In the genomic region with DNA sequence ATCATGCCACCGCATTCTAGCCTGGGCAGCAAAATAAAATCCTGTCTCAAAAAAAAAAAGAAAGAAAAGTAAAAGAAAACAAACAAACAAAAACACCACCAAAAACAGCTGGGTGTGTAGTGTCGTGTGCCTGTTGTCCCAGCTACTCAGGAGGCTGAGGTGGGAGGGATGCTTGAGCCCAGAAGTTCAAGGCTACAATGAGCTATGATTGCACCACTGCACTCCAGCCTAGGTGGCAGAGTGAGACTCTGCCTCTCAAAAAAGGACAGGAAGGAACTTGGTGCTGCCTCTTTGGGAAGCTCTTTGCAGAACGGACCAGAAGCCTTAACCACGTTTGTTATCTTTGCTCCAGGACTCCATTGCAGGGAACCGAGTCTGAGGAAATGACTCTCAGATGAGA, we compare ENCODE assay signal across 31 cellular contexts. TPM values are rescaled to one million over a fixed set of nuclear protein-coding genes. Genes with fewer than 3 reads are reported as not detected.
"Had no signal": no experiment of that assay in that cellular context is flagged by ENCODE, and none has a peak within 500 bp of the region (broad histone marks: within the 10 kb centered on the region; RNA-seq: fewer than 3 reads in every experiment).

No MANE protein-coding gene starts in this region.

- ATAC-seq: activated naive CD4-positive, alpha-beta T cell treated with anti-CD3 and anti-CD28 coated beads, Interleukin-2, amount 50 U/mL, for 72 hours; activated T-cell treated with anti-CD3 and anti-CD28 coated beads, Interleukin-2, amount 50 U/mL, for 72 hours; effector memory CD8-positive, alpha-beta T cell; foreskin keratinocyte; gastrocnemius medialis; heart left ventricle; WTC11 had no signal

- DNase-seq: activated CD4-positive, alpha-beta memory T cell treated with anti-CD3 and anti-CD28 coated beads, Interleukin-2, amount 10 ng/mL, durations not matched to agents 7 days and 5 days; activated CD4-positive, alpha-beta T cell treated with anti-CD3 and anti-CD28 coated beads for 1 hour; activated CD4-positive, alpha-beta T cell treated with anti-CD3 and anti-CD28 coated beads for 4 hours; activated CD4-positive, alpha-beta T cell treated with anti-CD3 and anti-CD28 coated beads, Interleukin-2, amount 10 ng/mL, durations not matched to agents 7 days and 5 days; activated CD4-positive, alpha-beta T cell treated with anti-CD3 and anti-CD28 coated beads, Interleukin-2, amount 50 U/mL, for 4 hours; activated CD8-positive, alpha-beta memory T cell treated with anti-CD3 and anti-CD28 coated beads, Interleukin-2, amount 50 U/mL, for 48 hours; activated gamma-delta T cell; activated naive CD4-positive, alpha-beta T cell; activated naive CD4-positive, alpha-beta T cell treated with anti-CD3 and anti-CD28 coated beads, Interleukin-2, amount 10 ng/mL, durations not matched to agents 7 days and 5 days; activated naive CD8-positive, alpha-beta T cell treated with anti-CD3 and anti-CD28 coated beads, Interleukin-2, amount 10 ng/mL, durations not matched to agents 7 days and 5 days; activated T-cell treated with anti-CD3 and anti-CD28 coated beads for 4 hours; activated T-cell treated with anti-CD3 and anti-CD28 coated beads, Interleukin-2, amount 50 U/mL, for 24 hours; activated T-cell treated with anti-CD3 and anti-CD28 coated beads, Interleukin-2, amount 50 U/mL, for 72 hours; cortex of kidney; dermis blood vessel endothelial cell; effector CD4-positive, alpha-beta T cell; effector memory CD8-positive, alpha-beta T cell; erythroblast; foreskin keratinocyte; gastrocnemius medialis; glutamatergic neuron; heart left ventricle; T-helper 2 cell had no signal

- H3K4me3 ChIP-seq: ascending aorta, breast epithelium, esophagus muscularis mucosa, gastrocnemius medialis, heart left ventricle had no signal

- H3K36me3 ChIP-seq: ascending aorta, breast epithelium, esophagus muscularis mucosa, gastrocnemius medialis, heart left ventricle had no signal

- H3K4me1 ChIP-seq: ascending aorta, breast epithelium, esophagus muscularis mucosa, foreskin keratinocyte, gastrocnemius medialis, heart left ventricle had no signal

- H3K27ac ChIP-seq: ascending aorta, breast epithelium, esophagus muscularis mucosa, foreskin keratinocyte, gastrocnemius medialis, heart left ventricle, VCaP had no signal

- H3K27me3 ChIP-seq: ascending aorta, breast epithelium, foreskin keratinocyte, gastrocnemius medialis had no signal

- H3K9me3 ChIP-seq: ascending aorta, breast epithelium, esophagus muscularis mucosa, gastrocnemius medialis, heart left ventricle had no signal

RNA-seq across cellular contexts. Expression of gene KIF17, which starts 11.0 kb away (rescaled TPM):
- total RNA-seq: activated CD4-positive, alpha-beta memory T cell treated with anti-CD3 and anti-CD28 coated beads, Interleukin-2, amount 10 ng/mL, durations not matched to agents 7 days and 5 days; activated CD4-positive, alpha-beta T cell treated with anti-CD3 and anti-CD28 coated beads, Interleukin-2, amount 10 ng/mL, durations not matched to agents 7 days and 5 days; activated naive CD8-positive, alpha-beta T cell treated with anti-CD3 and anti-CD28 coated beads, Interleukin-2, amount 10 ng/mL, durations not matched to agents 7 days and 5 days; activated T-cell treated with anti-CD3 and anti-CD28 coated beads, Interleukin-2, amount 50 U/mL, for 72 hours; T-helper 1 cell treated with Interleukin-12 subunit alpha and Interleukin-12 subunit beta and Interleukin-4 antibody, amounts not matched to agents 30 ng/mL and 1 ng/mL, for 36 hours had no signal

RNA-seq across cellular contexts. Expression of gene SH2D5, which starts 25.7 kb away (rescaled TPM):
- total RNA-seq: activated CD4-positive, alpha-beta T cell treated with anti-CD3 and anti-CD28 coated beads, Interleukin-2, amount 10 ng/mL, durations not matched to agents 7 days and 5 days; ascending aorta; cardiac septum had no signal
